Comparison of ENCODE assay signal across 9 cellular contexts in genomic region chrX:152968193-152968592, GRCh38. TPM values are rescaled to one million over a fixed set of nuclear protein-coding genes. Genes with fewer than 3 reads are reported as not detected.
"Had no signal": no experiment of that assay in that cellular context is flagged by ENCODE, and none has a peak within 500 bp of the region (broad histone marks: within the 10 kb centered on the region; RNA-seq: fewer than 3 reads in every experiment).

No MANE protein-coding gene starts in this region.

- H3K4me1 Mint-ChIP-seq: GM23338, H9 had no signal

- H3K4me3 ChIP-seq: GM23338, K562 had no signal

- H3K27ac Mint-ChIP-seq: GM23338, H9 had no signal

- ATAC-seq: GM23338, HepG2, K562 had no signal

- H3K4me3 Mint-ChIP-seq: GM23338, H9 had no signal

- H3K9me3 Mint-ChIP-seq: GM23338 had no signal

- H3K4me2 ChIP-seq: GM23338 had no signal

- DNase-seq: H9, HCEC 1CT, IMR-90, KG1 had no signal

- H3K27ac ChIP-seq: HL-60 had no signal

RNA-seq across cellular contexts. Expression of gene PNMA5, which starts 25.7 kb away (rescaled TPM):
- total RNA-seq: H9, HepG2, HT1080, IMR-90 had no signal
- polyA plus RNA-seq: HepG2, IMR-90 had no signal
